1 cellular context compared by ENCODE assay signal in genomic region chr22:50114221-50114981, GRCh38.
TF ChIP-seq lines count a peak whose summit lies in the region.

No MANE protein-coding gene starts in this region.

TF ChIP-seq in IMR-90, 13 proteins besides CTCF, POLR2A, EP300 and RAD21:
- TF ChIP-seq RFX5 (IDR thresholded peaks at IDR 0.05; ENCODE audit: low read depth, low read length) = no peak
- 0 out of 2 replicates have a peak, but pooled peaks have one; percentile 33 for TF ChIP-seq FOS (IDR thresholded peaks at IDR 0.05; ENCODE audit: low read depth, low read length)
TF ChIP-seq in IMR-90: peak in this region for 1.
